ENCODE assay signal across 2 cellular contexts in the genomic region with DNA sequence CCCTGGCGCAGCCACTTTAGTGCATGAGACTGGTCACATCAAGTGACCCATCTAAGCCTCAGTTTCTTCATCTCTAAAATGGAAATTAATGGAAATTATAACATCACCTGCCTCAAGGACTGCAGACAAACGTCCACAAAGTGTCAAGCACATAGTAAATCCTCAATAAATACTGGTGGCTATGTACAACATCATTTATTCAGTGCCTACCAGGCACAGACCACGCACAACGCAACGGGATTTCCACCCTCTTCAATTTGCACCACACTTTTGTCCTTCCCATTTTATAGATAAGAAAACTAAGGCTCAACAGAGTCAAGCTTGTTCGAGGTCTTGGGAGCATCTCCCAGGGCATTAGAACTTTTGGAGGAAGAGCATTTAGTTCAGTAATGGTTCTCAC.
TF ChIP-seq lines count a peak whose summit lies in the region.

No MANE protein-coding gene starts in this region.

TF ChIP-seq in A549, 52 proteins besides CTCF, POLR2A, EP300 and RAD21:
- no peak for TF ChIP-seq HEYL (CRISPR knock-in tag; IDR thresholded peaks at IDR 0.05)
- TF ChIP-seq PHF8 (IDR thresholded peaks at IDR 0.05; ENCODE audit: borderline replicate concordance, low read depth): no peak
- no peak for TF ChIP-seq ZFP36 (IDR thresholded peaks at IDR 0.05; ENCODE audit: borderline replicate concordance, partially characterized antibody)
- TF ChIP-seq RFX5 (IDR thresholded peaks at IDR 0.05): no peak
- no peak for TF ChIP-seq NFE2L2 (conservative IDR thresholded peaks at IDR 0.05; ENCODE audit: low read length)
- no peak for TF ChIP-seq NR3C1 (IDR thresholded peaks at IDR 0.05)
- no peak for TF ChIP-seq FOSL2 (IDR thresholded peaks at IDR 0.05)
- TF ChIP-seq FOSL2 (CRISPR knock-in tag; IDR thresholded peaks at IDR 0.05): no peak
- TF ChIP-seq, protein P1, sequence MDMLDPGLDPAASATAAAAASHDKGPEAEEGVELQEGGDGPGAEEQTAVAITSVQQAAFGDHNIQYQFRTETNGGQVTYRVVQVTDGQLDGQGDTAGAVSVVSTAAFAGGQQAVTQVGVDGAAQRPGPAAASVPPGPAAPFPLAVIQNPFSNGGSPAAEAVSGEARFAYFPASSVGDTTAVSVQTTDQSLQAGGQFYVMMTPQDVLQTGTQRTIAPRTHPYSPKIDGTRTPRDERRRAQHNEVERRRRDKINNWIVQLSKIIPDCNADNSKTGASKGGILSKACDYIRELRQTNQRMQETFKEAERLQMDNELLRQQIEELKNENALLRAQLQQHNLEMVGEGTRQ (IDR thresholded peaks at IDR 0.05): no peak
- no peak for TF ChIP-seq ZNF302 (CRISPR knock-in tag; IDR thresholded peaks at IDR 0.05)

TF ChIP-seq in K562, 482 proteins besides CTCF, POLR2A, EP300 and RAD21 (continues in another document):
- TF ChIP-seq, protein P2, sequence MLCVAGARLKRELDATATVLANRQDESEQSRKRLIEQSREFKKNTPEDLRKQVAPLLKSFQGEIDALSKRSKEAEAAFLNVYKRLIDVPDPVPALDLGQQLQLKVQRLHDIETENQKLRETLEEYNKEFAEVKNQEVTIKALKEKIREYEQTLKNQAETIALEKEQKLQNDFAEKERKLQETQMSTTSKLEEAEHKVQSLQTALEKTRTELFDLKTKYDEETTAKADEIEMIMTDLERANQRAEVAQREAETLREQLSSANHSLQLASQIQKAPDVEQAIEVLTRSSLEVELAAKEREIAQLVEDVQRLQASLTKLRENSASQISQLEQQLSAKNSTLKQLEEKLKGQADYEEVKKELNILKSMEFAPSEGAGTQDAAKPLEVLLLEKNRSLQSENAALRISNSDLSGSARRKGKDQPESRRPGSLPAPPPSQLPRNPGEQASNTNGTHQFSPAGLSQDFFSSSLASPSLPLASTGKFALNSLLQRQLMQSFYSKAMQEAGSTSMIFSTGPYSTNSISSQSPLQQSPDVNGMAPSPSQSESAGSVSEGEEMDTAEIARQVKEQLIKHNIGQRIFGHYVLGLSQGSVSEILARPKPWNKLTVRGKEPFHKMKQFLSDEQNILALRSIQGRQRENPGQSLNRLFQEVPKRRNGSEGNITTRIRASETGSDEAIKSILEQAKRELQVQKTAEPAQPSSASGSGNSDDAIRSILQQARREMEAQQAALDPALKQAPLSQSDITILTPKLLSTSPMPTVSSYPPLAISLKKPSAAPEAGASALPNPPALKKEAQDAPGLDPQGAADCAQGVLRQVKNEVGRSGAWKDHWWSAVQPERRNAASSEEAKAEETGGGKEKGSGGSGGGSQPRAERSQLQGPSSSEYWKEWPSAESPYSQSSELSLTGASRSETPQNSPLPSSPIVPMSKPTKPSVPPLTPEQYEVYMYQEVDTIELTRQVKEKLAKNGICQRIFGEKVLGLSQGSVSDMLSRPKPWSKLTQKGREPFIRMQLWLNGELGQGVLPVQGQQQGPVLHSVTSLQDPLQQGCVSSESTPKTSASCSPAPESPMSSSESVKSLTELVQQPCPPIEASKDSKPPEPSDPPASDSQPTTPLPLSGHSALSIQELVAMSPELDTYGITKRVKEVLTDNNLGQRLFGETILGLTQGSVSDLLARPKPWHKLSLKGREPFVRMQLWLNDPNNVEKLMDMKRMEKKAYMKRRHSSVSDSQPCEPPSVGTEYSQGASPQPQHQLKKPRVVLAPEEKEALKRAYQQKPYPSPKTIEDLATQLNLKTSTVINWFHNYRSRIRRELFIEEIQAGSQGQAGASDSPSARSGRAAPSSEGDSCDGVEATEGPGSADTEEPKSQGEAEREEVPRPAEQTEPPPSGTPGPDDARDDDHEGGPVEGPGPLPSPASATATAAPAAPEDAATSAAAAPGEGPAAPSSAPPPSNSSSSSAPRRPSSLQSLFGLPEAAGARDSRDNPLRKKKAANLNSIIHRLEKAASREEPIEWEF (CRISPR knock-in tag; IDR thresholded peaks at IDR 0.05): no peak
- no peak for TF ChIP-seq POLR2H (tag; IDR thresholded peaks at IDR 0.05; ENCODE audit: low read depth)
- TF ChIP-seq HDGF (IDR thresholded peaks at IDR 0.05): no peak
- peak in 1 of 2 experiments; percentile 62; a peak in 2 of 4 replicates for TF ChIP-seq KDM1A (IDR thresholded peaks at IDR 0.05)
- TF ChIP-seq, protein P3, sequence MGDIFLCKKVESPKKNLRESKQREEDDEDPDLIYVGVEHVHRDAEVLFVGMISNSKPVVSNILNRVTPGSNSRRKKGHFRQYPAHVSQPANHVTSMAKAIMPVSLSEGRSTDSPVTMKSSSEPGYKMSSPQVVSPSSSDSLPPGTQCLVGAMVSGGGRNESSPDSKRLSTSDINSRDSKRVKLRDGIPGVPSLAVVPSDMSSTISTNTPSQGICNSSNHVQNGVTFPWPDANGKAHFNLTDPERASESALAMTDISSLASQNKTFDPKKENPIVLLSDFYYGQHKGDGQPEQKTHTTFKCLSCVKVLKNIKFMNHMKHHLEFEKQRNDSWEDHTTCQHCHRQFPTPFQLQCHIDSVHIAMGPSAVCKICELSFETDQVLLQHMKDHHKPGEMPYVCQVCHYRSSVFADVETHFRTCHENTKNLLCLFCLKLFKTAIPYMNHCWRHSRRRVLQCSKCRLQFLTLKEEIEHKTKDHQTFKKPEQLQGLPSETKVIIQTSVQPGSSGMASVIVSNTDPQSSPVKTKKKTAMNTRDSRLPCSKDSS (IDR thresholded peaks at IDR 0.05; ENCODE audit: low read depth, partially characterized antibody): no peak
- peak; percentile 34; the same call in 1 of the 2 replicates for TF ChIP-seq ADNP (tag; IDR thresholded peaks at IDR 0.05)
- no peak for TF ChIP-seq ZNF695 (CRISPR knock-in tag; IDR thresholded peaks at IDR 0.05)
- TF ChIP-seq RBM25 (IDR thresholded peaks at IDR 0.05; ENCODE audit: low read depth, low read length, severe bottlenecking): peak; percentile 80
- TF ChIP-seq ILK (tag; IDR thresholded peaks at IDR 0.05; ENCODE audit: borderline replicate concordance, low read depth): no peak
- no peak for TF ChIP-seq PHB (CRISPR knock-in tag; IDR thresholded peaks at IDR 0.05)
- TF ChIP-seq, protein P4, sequence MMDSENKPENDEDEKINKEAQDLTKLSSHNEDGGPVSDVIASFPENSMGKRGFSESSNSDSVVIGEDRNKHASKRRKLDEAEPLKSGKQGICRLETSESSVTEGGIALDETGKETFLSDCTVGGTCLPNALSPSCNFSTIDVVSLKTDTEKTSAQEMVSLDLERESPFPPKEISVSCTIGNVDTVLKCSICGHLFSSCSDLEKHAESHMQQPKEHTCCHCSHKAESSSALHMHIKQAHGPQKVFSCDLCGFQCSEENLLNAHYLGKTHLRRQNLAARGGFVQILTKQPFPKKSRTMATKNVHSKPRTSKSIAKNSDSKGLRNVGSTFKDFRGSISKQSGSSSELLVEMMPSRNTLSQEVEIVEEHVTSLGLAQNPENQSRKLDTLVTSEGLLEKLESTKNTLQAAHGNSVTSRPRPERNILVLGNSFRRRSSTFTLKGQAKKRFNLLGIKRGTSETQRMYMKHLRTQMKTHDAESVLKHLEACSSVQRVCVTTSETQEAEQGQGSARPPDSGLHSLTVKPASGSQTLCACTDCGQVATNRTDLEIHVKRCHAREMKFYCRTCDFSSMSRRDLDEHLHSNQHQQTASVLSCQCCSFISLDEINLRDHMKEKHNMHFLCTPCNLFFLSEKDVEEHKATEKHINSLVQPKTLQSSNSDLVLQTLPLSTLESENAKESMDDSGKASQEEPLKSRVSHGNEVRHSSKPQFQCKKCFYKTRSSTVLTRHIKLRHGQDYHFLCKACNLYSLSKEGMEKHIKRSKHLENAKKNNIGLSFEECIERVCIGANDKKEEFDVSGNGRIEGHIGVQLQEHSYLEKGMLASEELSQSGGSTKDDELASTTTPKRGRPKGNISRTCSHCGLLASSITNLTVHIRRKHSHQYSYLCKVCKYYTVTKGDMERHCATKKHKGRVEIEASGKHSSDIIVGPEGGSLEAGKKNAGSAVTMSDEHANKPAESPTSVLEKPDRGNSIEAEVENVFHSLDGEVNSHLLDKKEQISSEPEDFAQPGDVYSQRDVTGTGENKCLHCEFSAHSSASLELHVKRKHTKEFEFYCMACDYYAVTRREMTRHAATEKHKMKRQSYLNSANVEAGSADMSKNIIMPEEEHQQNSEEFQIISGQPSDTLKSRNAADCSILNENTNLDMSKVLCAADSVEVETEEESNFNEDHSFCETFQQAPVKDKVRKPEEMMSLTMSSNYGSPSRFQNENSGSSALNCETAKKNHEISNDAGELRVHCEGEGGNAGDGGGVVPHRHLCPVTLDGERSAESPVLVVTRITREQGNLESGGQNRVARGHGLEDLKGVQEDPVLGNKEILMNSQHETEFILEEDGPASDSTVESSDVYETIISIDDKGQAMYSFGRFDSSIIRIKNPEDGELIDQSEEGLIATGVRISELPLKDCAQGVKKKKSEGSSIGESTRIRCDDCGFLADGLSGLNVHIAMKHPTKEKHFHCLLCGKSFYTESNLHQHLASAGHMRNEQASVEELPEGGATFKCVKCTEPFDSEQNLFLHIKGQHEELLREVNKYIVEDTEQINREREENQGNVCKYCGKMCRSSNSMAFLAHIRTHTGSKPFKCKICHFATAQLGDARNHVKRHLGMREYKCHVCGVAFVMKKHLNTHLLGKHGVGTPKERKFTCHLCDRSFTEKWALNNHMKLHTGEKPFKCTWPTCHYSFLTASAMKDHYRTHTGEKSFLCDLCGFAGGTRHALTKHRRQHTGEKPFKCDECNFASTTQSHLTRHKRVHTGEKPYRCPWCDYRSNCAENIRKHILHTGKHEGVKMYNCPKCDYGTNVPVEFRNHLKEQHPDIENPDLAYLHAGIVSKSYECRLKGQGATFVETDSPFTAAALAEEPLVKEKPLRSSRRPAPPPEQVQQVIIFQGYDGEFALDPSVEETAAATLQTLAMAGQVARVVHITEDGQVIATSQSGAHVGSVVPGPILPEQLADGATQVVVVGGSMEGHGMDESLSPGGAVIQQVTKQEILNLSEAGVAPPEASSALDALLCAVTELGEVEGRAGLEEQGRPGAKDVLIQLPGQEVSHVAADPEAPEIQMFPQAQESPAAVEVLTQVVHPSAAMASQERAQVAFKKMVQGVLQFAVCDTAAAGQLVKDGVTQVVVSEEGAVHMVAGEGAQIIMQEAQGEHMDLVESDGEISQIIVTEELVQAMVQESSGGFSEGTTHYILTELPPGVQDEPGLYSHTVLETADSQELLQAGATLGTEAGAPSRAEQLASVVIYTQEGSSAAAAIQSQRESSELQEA (IDR thresholded peaks at IDR 0.05; ENCODE audit: low read depth): no peak
- no peak for TF ChIP-seq ZNF263 (CRISPR knock-in tag; IDR thresholded peaks at IDR 0.05; ENCODE audit: borderline replicate concordance)
- no peak for TF ChIP-seq NELFE (IDR thresholded peaks at IDR 0.05; ENCODE audit: insufficient read depth, insufficient read length)
- TF ChIP-seq, protein P5, sequence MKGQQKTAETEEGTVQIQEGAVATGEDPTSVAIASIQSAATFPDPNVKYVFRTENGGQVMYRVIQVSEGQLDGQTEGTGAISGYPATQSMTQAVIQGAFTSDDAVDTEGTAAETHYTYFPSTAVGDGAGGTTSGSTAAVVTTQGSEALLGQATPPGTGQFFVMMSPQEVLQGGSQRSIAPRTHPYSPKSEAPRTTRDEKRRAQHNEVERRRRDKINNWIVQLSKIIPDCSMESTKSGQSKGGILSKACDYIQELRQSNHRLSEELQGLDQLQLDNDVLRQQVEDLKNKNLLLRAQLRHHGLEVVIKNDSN (CRISPR knock-in tag; IDR thresholded peaks at IDR 0.05): no peak
- no peak for TF ChIP-seq PTBP1 (IDR thresholded peaks at IDR 0.05; ENCODE audit: low read depth, low read length)
- no peak for TF ChIP-seq SAP30 (IDR thresholded peaks at IDR 0.05; ENCODE audit: borderline replicate concordance, insufficient read depth, low read depth, low read length, poor library complexity, severe bottlenecking)
- no peak for TF ChIP-seq SRSF7 (optimal IDR thresholded peaks at IDR 0.05; ENCODE audit: low read depth, low read length)
- 0 out of 2 replicates have a peak, but pooled peaks have one; percentile 24 for TF ChIP-seq RBFOX2 (IDR thresholded peaks at IDR 0.05; ENCODE audit: low read depth, low read length)
- TF ChIP-seq, protein P6, sequence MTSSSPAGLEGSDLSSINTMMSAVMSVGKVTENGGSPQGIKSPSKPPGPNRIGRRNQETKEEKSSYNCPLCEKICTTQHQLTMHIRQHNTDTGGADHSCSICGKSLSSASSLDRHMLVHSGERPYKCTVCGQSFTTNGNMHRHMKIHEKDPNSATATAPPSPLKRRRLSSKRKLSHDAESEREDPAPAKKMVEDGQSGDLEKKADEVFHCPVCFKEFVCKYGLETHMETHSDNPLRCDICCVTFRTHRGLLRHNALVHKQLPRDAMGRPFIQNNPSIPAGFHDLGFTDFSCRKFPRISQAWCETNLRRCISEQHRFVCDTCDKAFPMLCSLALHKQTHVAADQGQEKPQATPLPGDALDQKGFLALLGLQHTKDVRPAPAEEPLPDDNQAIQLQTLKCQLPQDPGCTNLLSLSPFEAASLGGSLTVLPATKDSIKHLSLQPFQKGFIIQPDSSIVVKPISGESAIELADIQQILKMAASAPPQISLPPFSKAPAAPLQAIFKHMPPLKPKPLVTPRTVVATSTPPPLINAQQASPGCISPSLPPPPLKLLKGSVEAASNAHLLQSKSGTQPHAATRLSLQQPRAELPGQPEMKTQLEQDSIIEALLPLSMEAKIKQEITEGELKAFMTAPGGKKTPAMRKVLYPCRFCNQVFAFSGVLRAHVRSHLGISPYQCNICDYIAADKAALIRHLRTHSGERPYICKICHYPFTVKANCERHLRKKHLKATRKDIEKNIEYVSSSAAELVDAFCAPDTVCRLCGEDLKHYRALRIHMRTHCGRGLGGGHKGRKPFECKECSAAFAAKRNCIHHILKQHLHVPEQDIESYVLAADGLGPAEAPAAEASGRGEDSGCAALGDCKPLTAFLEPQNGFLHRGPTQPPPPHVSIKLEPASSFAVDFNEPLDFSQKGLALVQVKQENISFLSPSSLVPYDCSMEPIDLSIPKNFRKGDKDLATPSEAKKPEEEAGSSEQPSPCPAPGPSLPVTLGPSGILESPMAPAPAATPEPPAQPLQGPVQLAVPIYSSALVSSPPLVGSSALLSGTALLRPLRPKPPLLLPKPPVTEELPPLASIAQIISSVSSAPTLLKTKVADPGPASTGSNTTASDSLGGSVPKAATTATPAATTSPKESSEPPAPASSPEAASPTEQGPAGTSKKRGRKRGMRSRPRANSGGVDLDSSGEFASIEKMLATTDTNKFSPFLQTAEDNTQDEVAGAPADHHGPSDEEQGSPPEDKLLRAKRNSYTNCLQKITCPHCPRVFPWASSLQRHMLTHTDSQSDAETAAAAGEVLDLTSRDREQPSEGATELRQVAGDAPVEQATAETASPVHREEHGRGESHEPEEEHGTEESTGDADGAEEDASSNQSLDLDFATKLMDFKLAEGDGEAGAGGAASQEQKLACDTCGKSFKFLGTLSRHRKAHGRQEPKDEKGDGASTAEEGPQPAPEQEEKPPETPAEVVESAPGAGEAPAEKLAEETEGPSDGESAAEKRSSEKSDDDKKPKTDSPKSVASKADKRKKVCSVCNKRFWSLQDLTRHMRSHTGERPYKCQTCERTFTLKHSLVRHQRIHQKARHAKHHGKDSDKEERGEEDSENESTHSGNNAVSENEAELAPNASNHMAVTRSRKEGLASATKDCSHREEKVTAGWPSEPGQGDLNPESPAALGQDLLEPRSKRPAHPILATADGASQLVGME (CRISPR knock-in tag; IDR thresholded peaks at IDR 0.05): no peak
- no peak for TF ChIP-seq CREM (IDR thresholded peaks at IDR 0.05; ENCODE audit: low read depth)
- no peak for TF ChIP-seq ZNF224 (CRISPR knock-in tag; IDR thresholded peaks at IDR 0.05)
- TF ChIP-seq MAFG (tag; conservative IDR thresholded peaks at IDR 0.05): no peak
- TF ChIP-seq THRAP3 (IDR thresholded peaks at IDR 0.05; ENCODE audit: borderline replicate concordance): no peak
- TF ChIP-seq, protein P7, sequence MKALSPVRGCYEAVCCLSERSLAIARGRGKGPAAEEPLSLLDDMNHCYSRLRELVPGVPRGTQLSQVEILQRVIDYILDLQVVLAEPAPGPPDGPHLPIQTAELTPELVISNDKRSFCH (CRISPR knock-in tag; IDR thresholded peaks at IDR 0.05): no peak
- TF ChIP-seq, protein P7 (tag; IDR thresholded peaks at IDR 0.05): no peak
- TF ChIP-seq BCOR (IDR thresholded peaks at IDR 0.05): peak; percentile 83
- no peak for TF ChIP-seq HIVEP1 (CRISPR knock-in tag; IDR thresholded peaks at IDR 0.05)
